ENCODE assay signal across 8 cellular contexts in the genomic region with DNA sequence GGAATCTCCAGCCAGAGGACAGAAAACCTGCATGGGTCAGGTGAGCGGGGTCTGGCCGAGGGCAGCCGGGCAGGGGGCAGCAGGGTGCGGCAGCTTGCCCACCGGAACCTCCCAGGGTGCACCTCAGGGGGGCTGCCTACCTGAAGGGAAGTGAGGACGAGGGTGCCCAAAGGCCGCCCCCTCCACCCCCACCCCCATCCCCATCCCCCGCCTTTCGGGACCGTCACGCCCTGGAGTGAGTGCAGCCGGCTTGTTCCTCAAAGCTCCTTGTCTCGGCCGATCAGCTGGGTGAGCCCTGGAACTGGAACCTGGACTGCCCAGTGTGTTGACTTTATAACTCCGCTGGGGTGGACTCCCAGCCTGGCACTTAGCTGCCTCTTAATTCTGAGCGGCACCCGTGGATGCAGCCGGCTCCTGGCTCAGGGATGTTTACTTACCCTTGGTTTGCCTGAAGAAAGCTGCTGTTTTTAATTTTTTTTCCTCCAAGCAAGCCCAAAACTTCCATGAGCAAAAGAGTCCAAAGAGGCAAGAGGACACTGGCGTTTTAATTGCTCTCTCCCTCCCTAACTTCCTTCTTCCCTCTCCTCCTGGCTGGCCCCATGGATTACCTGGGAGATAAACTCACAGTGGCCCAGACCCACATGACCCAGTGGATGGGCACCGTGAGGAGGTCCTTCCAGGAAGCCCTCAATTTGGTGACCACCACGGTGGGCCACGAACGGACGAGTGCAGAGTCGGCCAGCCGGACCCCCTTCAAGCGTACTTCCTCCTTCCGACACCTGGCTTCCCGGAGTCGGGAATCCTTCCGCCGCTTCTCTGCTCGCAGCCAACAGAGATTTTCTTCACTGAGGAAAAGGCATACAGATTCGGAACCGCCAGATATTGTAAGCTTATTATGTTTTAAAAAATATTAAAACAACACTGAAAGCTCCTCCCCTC.
DNase-seq lines count a peak whose midpoint lies in the region; ATAC-seq and TF ChIP-seq lines count a peak whose summit lies in the region.

No MANE protein-coding gene starts in this region.

- peaks cover 49% of the 10 kb centered on the region for H3K4me1 Mint-ChIP-seq in stimulated activated naive CD8-positive, alpha-beta T cell treated with anti-CD3 and anti-CD28 coated beads, Interleukin-15, amount 100 ng/mL, for 72 hours

- H3K4me3 Mint-ChIP-seq in stimulated activated naive CD8-positive, alpha-beta T cell treated with anti-CD3 and anti-CD28 coated beads, Interleukin-15, amount 100 ng/mL, for 72 hours: peak overlapping the region; percentile 84 to 94

- in situ Hi-C loops in brain microvascular endothelial cell (cut with HindIII; ENCODE audit: low pct_ligation_motif_present, low sequenced_read_pairs): no loop called here

- H3K27ac Mint-ChIP-seq in stimulated activated naive CD8-positive, alpha-beta T cell treated with anti-CD3 and anti-CD28 coated beads, Interleukin-15, amount 100 ng/mL, for 72 hours: peak overlapping the region; percentile 65 to 84

- H3K27ac ChIP-seq in 22Rv1 (peak overlapping the region; percentile 80), brain microvascular endothelial cell (no peak overlapping the region)

- H3K9me3 Mint-ChIP-seq in stimulated activated naive CD8-positive, alpha-beta T cell treated with anti-CD3 and anti-CD28 coated beads, Interleukin-15, amount 100 ng/mL, for 72 hours: no peaks in the 10 kb centered on the region

- no peaks in the 10 kb centered on the region for H3K27me3 ChIP-seq in brain microvascular endothelial cell (replicated peaks)

- no peaks in the 10 kb centered on the region for H3K27me3 Mint-ChIP-seq in stimulated activated naive CD8-positive, alpha-beta T cell treated with anti-CD3 and anti-CD28 coated beads, Interleukin-15, amount 100 ng/mL, for 72 hours

- DNase-seq in brain microvascular endothelial cell (no peak), left colon (peak; percentile 72 to 78), NCI-H2029 treated with DMSO at 0.1 percent for 48 hours (lab: John Stamatoyannopoulos, UW) (no peak)
- DNase-seq in stimulated activated naive CD8-positive, alpha-beta T cell treated with anti-CD3 and anti-CD28 coated beads, Interleukin-15, amount 100 ng/mL, for 72 hours: no peak
- DNase-seq in stimulated activated CD4-positive, alpha-beta T cell treated with anti-CD3 and anti-CD28 coated beads, Interleukin-1b, Interleukin-23, amount 100 ng/mL, for 48 hours: no peak

- intact Hi-C loops in left colon (cut with DNase I, micrococcal nuclease): no loop called here

- no peaks in the 10 kb centered on the region for H3K36me3 ChIP-seq in brain microvascular endothelial cell (replicated peaks)

- H3K4me3 ChIP-seq in brain microvascular endothelial cell (ENCODE audit: low read depth, low read length): peak overlapping the region; percentile 58

- ATAC-seq in HG03354 (IDR thresholded peaks at IDR 0.05; ENCODE audit: poor library complexity, severe bottlenecking, unreplicated experiment): peak; percentile 5
- ATAC-seq in left colon: peak; percentile 66
- ATAC-seq in stimulated activated naive CD8-positive, alpha-beta T cell treated with anti-CD3 and anti-CD28 coated beads, Interleukin-15, amount 100 ng/mL, for 72 hours: no peak
- ATAC-seq in HG02678 (IDR thresholded peaks at IDR 0.05; ENCODE audit: unreplicated experiment): no peak

- TF ChIP-seq CTCF in 22Rv1 (IDR thresholded peaks at IDR 0.05): no peak
- TF ChIP-seq CTCF in brain microvascular endothelial cell (IDR thresholded peaks at IDR 0.05; ENCODE audit: low read depth, low read length, missing control alignments): no peak

Comparison
In these comparisons a context has a peak if more than half of its experiments do, and no peak if none do; other contexts are left out.
1. ATAC-seq: peak in HG03354 (single experiment) and left colon (single experiment); none in stimulated activated naive CD8-positive, alpha-beta T cell treated with anti-CD3 and anti-CD28 coated beads, Interleukin-15, amount 100 ng/mL, for 72 hours (single experiment) and HG02678 (single experiment).
2. DNase-seq: peak in left colon (2 of 2); none in brain microvascular endothelial cell (single experiment), stimulated activated naive CD8-positive, alpha-beta T cell treated with anti-CD3 and anti-CD28 coated beads, Interleukin-15, amount 100 ng/mL, for 72 hours (0 of 2), stimulated activated CD4-positive, alpha-beta T cell treated with anti-CD3 and anti-CD28 coated beads, Interleukin-1b, Interleukin-23, amount 100 ng/mL, for 48 hours (single experiment) and NCI-H2029 treated with DMSO at 0.1 percent for 48 hours (single experiment).